26 cellular contexts compared by ENCODE assay signal in the genomic region with DNA sequence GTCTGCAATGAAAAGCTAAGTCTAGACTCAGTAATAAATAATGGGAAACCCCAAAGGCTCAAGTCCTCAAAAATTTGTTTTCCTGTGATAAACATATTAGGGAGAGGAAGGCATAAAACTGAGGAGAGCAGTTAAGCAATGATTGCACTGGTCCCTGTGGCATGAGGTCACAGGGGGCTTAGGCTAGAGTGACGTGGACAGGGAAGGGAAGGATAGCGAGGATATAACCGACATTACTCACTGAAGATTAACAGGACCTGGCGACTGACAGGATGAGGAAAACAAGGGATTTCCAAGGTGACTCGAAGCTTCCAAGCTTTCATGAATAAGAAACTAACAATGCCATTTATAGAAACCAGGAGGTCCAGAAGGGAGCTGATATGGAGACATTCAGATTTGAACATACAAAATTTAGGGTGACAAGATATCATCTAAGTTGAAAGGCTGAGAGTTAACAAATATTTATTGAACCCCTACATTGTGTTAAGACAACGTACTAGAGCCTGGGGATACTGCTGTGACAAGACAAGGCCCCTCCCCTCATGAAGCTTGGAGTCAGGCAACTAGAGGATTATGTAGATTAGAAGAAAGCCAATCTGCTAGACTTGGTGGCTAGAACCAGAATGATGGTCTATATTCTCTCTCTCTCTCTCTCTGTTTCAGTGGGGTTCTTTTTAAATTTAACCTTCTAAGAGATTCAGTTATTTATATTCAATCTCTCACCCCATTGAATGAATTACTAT. TPM values are rescaled to one million over a fixed set of nuclear protein-coding genes. Genes with fewer than 3 reads are reported as not detected.
A peak's percentile ranks its signal among the peaks of the same experiment; 100 is the strongest.
DNase-seq lines count a peak whose midpoint lies in the region; ATAC-seq, FAIRE-seq and TF ChIP-seq lines count a peak whose summit lies in the region.
"Had no signal": no experiment of that assay in that cellular context is flagged by ENCODE, and none has a peak within 500 bp of the region (broad histone marks: within the 10 kb centered on the region; RNA-seq: fewer than 3 reads in every experiment).

No MANE protein-coding gene starts in this region.

- H3K27me3 ChIP-seq in IMR-90 (ENCODE audit: control insufficient read depth, insufficient read depth, low read length): no peaks in the 10 kb centered on the region
- H3K27me3 ChIP-seq in bronchial epithelial cell (ENCODE audit: control insufficient read depth, insufficient read depth, low read length): no peaks in the 10 kb centered on the region
- no peaks in the 10 kb centered on the region for H3K27me3 ChIP-seq in smooth muscle cell (ENCODE audit: low read depth)
- H3K27me3 ChIP-seq in effector memory CD4-positive, alpha-beta T cell (replicated peaks; ENCODE audit: control insufficient read depth, insufficient read depth, low read length, poor library complexity, severe bottlenecking): no peaks in the 10 kb centered on the region
- H3K27me3 ChIP-seq: esophagus squamous epithelium, left lung, Peyer's patch, testis had no signal

- H2AFZ ChIP-seq in IMR-90 (replicated peaks; ENCODE audit: low read length, poor library complexity) (peak overlapping the region; percentile 34), smooth muscle cell (ENCODE audit: low read depth) (peak overlapping the region; percentile 42)

- ATAC-seq in IMR-90 (ENCODE audit: low read depth) (no peak), GM19395 (IDR thresholded peaks at IDR 0.05; ENCODE audit: unreplicated experiment) (no peak)
- ATAC-seq: left lung; stimulated activated effector memory CD8-positive, alpha-beta T cell treated with anti-CD3 and anti-CD28 coated beads, Interleukin-12 subunit alpha, Interleukin-12 subunit beta, amount 100 ng/mL, for 72 hours had no signal

- intact Hi-C loops in IMR-90 (cut with micrococcal nuclease): no loop called here

- no peak overlapping the region for H3K27ac ChIP-seq in IMR-90 (ENCODE audit: insufficient read depth, low read length)
- H3K27ac ChIP-seq in smooth muscle cell (ENCODE audit: low read depth): peak overlapping the region; percentile 94
- no peak overlapping the region for H3K27ac ChIP-seq in effector memory CD4-positive, alpha-beta T cell (ENCODE audit: insufficient read depth, low read length, poor library complexity, severe bottlenecking)
- H3K27ac ChIP-seq: esophagus squamous epithelium, HL-60, left lung, Peyer's patch, SK-N-MC, skin epidermis, testis had no signal

- H3K4me2 ChIP-seq in IMR-90 (ENCODE audit: low read depth, low read length) (no peak overlapping the region), smooth muscle cell (peak overlapping the region; percentile 50)

- BruUV-seq in IMR-90 (replicated peaks; lab: Mats Ljungman, UMichigan): no TSS peak

- H2BK15ac ChIP-seq in IMR-90 (ENCODE audit: low read depth, low read length): no peak overlapping the region

- no peak overlapping the region for H2AK9ac ChIP-seq in IMR-90 (replicated peaks; ENCODE audit: low read depth, low read length, poor library complexity)

- H3K79me2 ChIP-seq in smooth muscle cell (ENCODE audit: low read depth): no peaks in the 10 kb centered on the region

- CTCF ChIA-PET in IMR-90 (lab: Yijun Ruan, JAX): no interaction called here

- H4K91ac ChIP-seq in IMR-90 (ENCODE audit: insufficient read depth, low read depth, low read length): no peak overlapping the region

- no peak for TF ChIP-seq CTCF in IMR-90 (conservative IDR thresholded peaks at IDR 0.05; ENCODE audit: low read depth, low read length)
- TF ChIP-seq CTCF in bronchial epithelial cell (IDR thresholded peaks at IDR 0.05; ENCODE audit: insufficient read depth, low read length, severe bottlenecking): no peak
- TF ChIP-seq CTCF in smooth muscle cell (IDR thresholded peaks at IDR 0.05; ENCODE audit: borderline replicate concordance, insufficient read depth, poor library complexity, severe bottlenecking): no peak

- no peak overlapping the region for H3K23ac ChIP-seq in IMR-90 (ENCODE audit: low read depth, low read length)

- H2BK120ac ChIP-seq in IMR-90 (ENCODE audit: low read depth, low read length): no peak overlapping the region

- H3K4me3 ChIP-seq in IMR-90 (ENCODE audit: insufficient read depth, low read depth, low read length) (no peak overlapping the region), bronchial epithelial cell (ENCODE audit: low read depth, low read length) (no peak overlapping the region), smooth muscle cell (no peak overlapping the region)
- H3K4me3 ChIP-seq in effector memory CD4-positive, alpha-beta T cell (ENCODE audit: insufficient read depth, low read depth, low read length, poor library complexity, severe bottlenecking): no peak overlapping the region
- H3K4me3 ChIP-seq: esophagus squamous epithelium, left lung, Peyer's patch, SK-N-MC, skin epidermis, testis had no signal

- H3K4me1 ChIP-seq in IMR-90 (ENCODE audit: control insufficient read depth, insufficient read depth, low read length): no peaks in the 10 kb centered on the region
- H3K4me1 ChIP-seq in smooth muscle cell (ENCODE audit: low read depth): peaks cover 37% of the 10 kb centered on the region
- H3K4me1 ChIP-seq in effector memory CD4-positive, alpha-beta T cell (ENCODE audit: control insufficient read depth, insufficient read depth, low read length, poor library complexity, severe bottlenecking): no peaks in the 10 kb centered on the region
- H3K4me1 ChIP-seq: esophagus squamous epithelium, left lung, testis had no signal

- DNase-seq in IMR-90 (peak; percentile 23), bronchial epithelial cell (ENCODE audit: low read depth) (peak; percentile 33), islet precursor cell (peak; percentile 60), smooth muscle cell (lab: John Stamatoyannopoulos, UW; ENCODE audit: unreplicated experiment) (no peak), superior temporal gyrus (ENCODE audit: extremely low spot score) (no peak)
- no peak for DNase-seq in effector memory CD4-positive, alpha-beta T cell
- DNase-seq: activated CD4-positive, alpha-beta T cell treated with anti-CD3 and anti-CD28 coated beads, Interleukin-2, amount 50 U/mL, for 4 hours; activated CD8-positive, alpha-beta memory T cell treated with anti-CD3 and anti-CD28 coated beads, Interleukin-2, amount 50 U/mL, for 4 hours; activated naive CD8-positive, alpha-beta T cell treated with anti-CD3 and anti-CD28 coated beads, Interleukin-2, amount 10 ng/mL, durations not matched to agents 7 days and 5 days; AML-193; DMS79; effector CD8-positive, alpha-beta T cell; esophagus squamous epithelium; GOT3; head of caudate nucleus; left lung; NCI-H2107; Peyer's patch; stimulated activated CD4-positive, alpha-beta T cell treated with anti-CD3 and anti-CD28 coated beads, Interleukin-2, amount 100 ng/mL, for 24 hours; testis had no signal

- H3K79me1 ChIP-seq in IMR-90 (ENCODE audit: low read depth in 1 of 2, low read length in 2 of 2): no peaks in the 10 kb centered on the region

- no peaks in the 10 kb centered on the region for H3K9me1 ChIP-seq in IMR-90 (ENCODE audit: insufficient read depth, low read length)

- dilution Hi-C loops in IMR-90 (cut with HindIII; ENCODE audit: low sequenced_read_pairs, unreplicated experiment): no loop called here

- H3K36me3 ChIP-seq in IMR-90 (ENCODE audit: control insufficient read depth, insufficient read depth, low read length): no peaks in the 10 kb centered on the region
- H3K36me3 ChIP-seq in bronchial epithelial cell (ENCODE audit: control insufficient read depth, insufficient read depth, low read length): no peaks in the 10 kb centered on the region
- no peaks in the 10 kb centered on the region for H3K36me3 ChIP-seq in smooth muscle cell (ENCODE audit: low read depth)
- H3K36me3 ChIP-seq in effector memory CD4-positive, alpha-beta T cell (ENCODE audit: control insufficient read depth, insufficient read depth, low read length): no peaks in the 10 kb centered on the region
- H3K36me3 ChIP-seq: esophagus squamous epithelium, left lung, Peyer's patch had no signal

- H2BK20ac ChIP-seq in IMR-90 (ENCODE audit: low read depth, low read length): no peak overlapping the region

- H3K14ac ChIP-seq in IMR-90 (replicated peaks; ENCODE audit: low read depth, low read length): no peak overlapping the region

- POLR2A ChIA-PET in IMR-90 (lab: Charles Lee; ENCODE audit: unreplicated experiment): no interaction called here

- in situ Hi-C loops in IMR-90 (cut with MboI; ENCODE audit: low sequenced_read_pairs): no loop called here

- H3K18ac ChIP-seq in IMR-90 (ENCODE audit: low read depth, low read length): no peak overlapping the region

- no CpG with 5 or more reads among the region's 6 CpGs for WGBS in IMR-90 (ENCODE audit: extremely low coverage in 2 of 2, insufficient read length in 1 of 2), 2 experiments
- WGBS in smooth muscle cell (ENCODE audit: low lambda C conversion rate): 8% methylated on average over 6 of the region's 6 CpGs

- H2AK5ac ChIP-seq in IMR-90 (ENCODE audit: low read depth, low read length): no peak overlapping the region

- TF ChIP-seq RAD21 in IMR-90 (IDR thresholded peaks at IDR 0.05; ENCODE audit: low read length): no peak

- no peaks in the 10 kb centered on the region for H3K9me3 ChIP-seq in IMR-90 (ENCODE audit: control insufficient read depth, insufficient read depth, low read length)
- H3K9me3 ChIP-seq in smooth muscle cell (replicated peaks; ENCODE audit: low read depth): no peaks in the 10 kb centered on the region
- no peaks in the 10 kb centered on the region for H3K9me3 ChIP-seq in effector memory CD4-positive, alpha-beta T cell (ENCODE audit: control insufficient read depth, low read length)
- H3K9me3 ChIP-seq: esophagus squamous epithelium, left lung, Peyer's patch, testis had no signal

- no peak for FAIRE-seq in bronchial epithelial cell (lab: Jason Lieb, UNC)
- FAIRE-seq: GM19239 had no signal

- H3F3A ChIP-seq in smooth muscle cell (ENCODE audit: low read depth): peaks cover 8% of the 10 kb centered on the region

- TF ChIP-seq POLR2A in IMR-90 (IDR thresholded peaks at IDR 0.05; ENCODE audit: low read depth, low read length): no peak

- no peak overlapping the region for H3K56ac ChIP-seq in IMR-90 (ENCODE audit: extremely low read depth, insufficient read depth, low read length)

- H3K9ac ChIP-seq in IMR-90 (ENCODE audit: low read depth, low read length): no peak overlapping the region
- peak overlapping the region; percentile 84 for H3K9ac ChIP-seq in smooth muscle cell (ENCODE audit: low read depth)

- H4K8ac ChIP-seq in IMR-90 (ENCODE audit: low read depth in 2 of 2, low read length in 2 of 2): no peak overlapping the region

- no peak overlapping the region for H3K4ac ChIP-seq in IMR-90 (ENCODE audit: low read depth, low read length)

- no peak overlapping the region for H4K5ac ChIP-seq in IMR-90 (ENCODE audit: low read depth, low read length)

- H4K20me1 ChIP-seq in IMR-90 (ENCODE audit: insufficient read depth, low read length) (no peaks in the 10 kb centered on the region), smooth muscle cell (ENCODE audit: low read depth) (no peaks in the 10 kb centered on the region)

- H2BK5ac ChIP-seq in IMR-90 (ENCODE audit: low read depth, low read length, poor library complexity, severe bottlenecking): no peak overlapping the region

RNA-seq across cellular contexts. Expression of a gene that starts 33.2 kb away (rescaled TPM):
- total RNA-seq in IMR-90 (2012; rRNA removed) (22.2 and 40.8 TPM in 2 replicates), bronchial epithelial cell (18.2 and 20.5 TPM in 2 replicates), smooth muscle cell (41.2 and 47.1 TPM in 2 replicates)
- polyA plus RNA-seq in IMR-90 (2012; rRNA removed) (9.9 and 12.7 TPM in 2 replicates), smooth muscle cell (14.6 and 16.3 TPM in 2 replicates)
- 1.1 and 1.4 TPM in 2 replicates for polyA plus RNA-seq in IMR-90 (2012; cell fraction: cytosol; rRNA removed)
- polyA plus RNA-seq in IMR-90 (2012; cell fraction: nucleus; rRNA removed; ENCODE audit: low replicate concordance): 2.8 and 30.9 TPM in 2 replicates

Comparison
In these comparisons a context has a peak if more than half of its experiments do, and no peak if none do; other contexts are left out.
1. DNase-seq: peak in IMR-90 (single experiment), bronchial epithelial cell (single experiment) and islet precursor cell (single experiment); none in smooth muscle cell (single experiment), effector memory CD4-positive, alpha-beta T cell (0 of 3) and superior temporal gyrus (single experiment).